ENCODE assay signal across 35 cellular contexts in genomic region chr1:173551699-173552098, GRCh38. TPM values are rescaled to one million over a fixed set of nuclear protein-coding genes. Genes with fewer than 3 reads are reported as not detected.
DNase-seq lines count a peak whose midpoint lies in the region; ATAC-seq and TF ChIP-seq lines count a peak whose summit lies in the region.
"Had no signal": no experiment of that assay in that cellular context is flagged by ENCODE, and none has a peak within 500 bp of the region (broad histone marks: within the 10 kb centered on the region; RNA-seq: fewer than 3 reads in every experiment).

No MANE protein-coding gene starts in this region.

- no peaks in the 10 kb centered on the region for H3K36me3 ChIP-seq in ascending aorta
- H3K36me3 ChIP-seq: BLaER1 treated with 17β-estradiol and CSF1 and Interleukin-3, amounts not matched to agents 10 nM and 100 nM; lower lobe of right lung; sigmoid colon had no signal

- H3K4me1 ChIP-seq in ascending aorta = no peaks in the 10 kb centered on the region
- H3K4me1 ChIP-seq: lower lobe of right lung, psoas muscle, sigmoid colon had no signal

- H3K27ac ChIP-seq in ascending aorta = no peak overlapping the region
- H3K27ac ChIP-seq: 22Rv1; BLaER1 treated with 17β-estradiol and CSF1 and Interleukin-3, amounts not matched to agents 10 nM and 100 nM; hepatocyte; HL-60; lower lobe of right lung; psoas muscle; sigmoid colon had no signal

- H3K4me3 ChIP-seq in ascending aorta = no peak overlapping the region
- H3K4me3 ChIP-seq: BLaER1 treated with 17β-estradiol and CSF1 and Interleukin-3, amounts not matched to agents 10 nM and 100 nM; hepatocyte; lower lobe of right lung; psoas muscle; sigmoid colon had no signal

- no peak for DNase-seq in T-helper 2 cell treated with Interferon-gamma antibody and Interleukin-4, amounts not matched to agents 5 μg/mL and 100 μg/mL, for 36 hours (ENCODE audit: low spot score)
- DNase-seq in T-helper 2 cell (no peak), ascending aorta (ENCODE audit: low spot score in 2 of 2) (no peak), globus pallidus (ENCODE audit: low spot score) (no peak), RPMI8226 (no peak)
- no peak for DNase-seq in activated naive CD8-positive, alpha-beta T cell treated with anti-CD3 and anti-CD28 coated beads, Interleukin-2, amount 50 U/mL, for 24 hours
- no peak for DNase-seq in activated naive CD8-positive, alpha-beta T cell treated with anti-CD3 and anti-CD28 coated beads for 36 hours
- DNase-seq: activated CD8-positive, alpha-beta memory T cell treated with anti-CD3 and anti-CD28 coated beads, Interleukin-2, amount 50 U/mL, for 48 hours; activated gamma-delta T cell treated with Interleukin-2 at 50 U/mL for 16 hours; amygdala; Calu3; DMS79; H9; KG1; lower lobe of right lung; midbrain; naive B cell; NCI-H1417; NCI-H2029; NCI-H526; NK-92 treated with Interleukin-12 subunit alpha and Interleukin-12 subunit beta, amount 100 ng/mL, for 24 hours; PC-3; psoas muscle; Right ventricle myocardium superior; sigmoid colon; stimulated activated CD4-positive, alpha-beta T cell treated with anti-CD3 and anti-CD28 coated beads, Interleukin-4, amount 100 ng/mL, for 1 hour; substantia nigra; trophoblast cell had no signal

- peaks cover 20% of the 10 kb centered on the region for H3K4me1 Mint-ChIP-seq in T-helper 2 cell treated with Interferon-gamma antibody and Interleukin-4, amounts not matched to agents 5 μg/mL and 100 μg/mL, for 36 hours (ENCODE audit: low read depth)
- peaks cover 70% of the 10 kb centered on the region for H3K4me1 Mint-ChIP-seq in activated naive CD8-positive, alpha-beta T cell (ENCODE audit: low read depth)
- peaks cover 50% of the 10 kb centered on the region for H3K4me1 Mint-ChIP-seq in activated naive CD8-positive, alpha-beta T cell treated with anti-CD3 and anti-CD28 coated beads, Interleukin-2, amount 50 U/mL, for 24 hours
- H3K4me1 Mint-ChIP-seq in activated naive CD8-positive, alpha-beta T cell treated with anti-CD3 and anti-CD28 coated beads for 36 hours = peaks cover 46% of the 10 kb centered on the region
- H3K4me1 Mint-ChIP-seq: naive B cell had no signal

- ATAC-seq in activated naive CD8-positive, alpha-beta T cell treated with anti-CD3 and anti-CD28 coated beads, Interleukin-2, amount 50 U/mL, for 24 hours = no peak
- ATAC-seq: PC-3, psoas muscle, SK-N-SH treated with all-trans-retinoic acid at 6 μM for 48 hours had no signal

- H3K27me3 ChIP-seq in ascending aorta = no peaks in the 10 kb centered on the region
- H3K27me3 ChIP-seq: BLaER1 treated with 17β-estradiol and CSF1 and Interleukin-3, amounts not matched to agents 10 nM and 100 nM; hepatocyte; sigmoid colon had no signal

- no peaks in the 10 kb centered on the region for H3K9me3 Mint-ChIP-seq in T-helper 2 cell treated with Interferon-gamma antibody and Interleukin-4, amounts not matched to agents 5 μg/mL and 100 μg/mL, for 36 hours
- H3K9me3 Mint-ChIP-seq in activated naive CD8-positive, alpha-beta T cell (ENCODE audit: low read depth) = no peaks in the 10 kb centered on the region
- H3K9me3 Mint-ChIP-seq in activated naive CD8-positive, alpha-beta T cell treated with anti-CD3 and anti-CD28 coated beads, Interleukin-2, amount 50 U/mL, for 24 hours = no peaks in the 10 kb centered on the region
- no peaks in the 10 kb centered on the region for H3K9me3 Mint-ChIP-seq in activated naive CD8-positive, alpha-beta T cell treated with anti-CD3 and anti-CD28 coated beads for 36 hours
- H3K9me3 Mint-ChIP-seq: H9, naive B cell had no signal

- peak overlapping the region; percentile 32 for H3K4me3 Mint-ChIP-seq in T-helper 2 cell treated with Interferon-gamma antibody and Interleukin-4, amounts not matched to agents 5 μg/mL and 100 μg/mL, for 36 hours
- H3K4me3 Mint-ChIP-seq in activated naive CD8-positive, alpha-beta T cell = peak overlapping the region; percentile 20
- H3K4me3 Mint-ChIP-seq in activated naive CD8-positive, alpha-beta T cell treated with anti-CD3 and anti-CD28 coated beads, Interleukin-2, amount 50 U/mL, for 24 hours = no peak overlapping the region
- H3K4me3 Mint-ChIP-seq in activated naive CD8-positive, alpha-beta T cell treated with anti-CD3 and anti-CD28 coated beads for 36 hours = no peak overlapping the region
- H3K4me3 Mint-ChIP-seq: H9, naive B cell had no signal

- no peaks in the 10 kb centered on the region for H3K36me3 Mint-ChIP-seq in T-helper 2 cell treated with Interferon-gamma antibody and Interleukin-4, amounts not matched to agents 5 μg/mL and 100 μg/mL, for 36 hours (ENCODE audit: low read depth)
- H3K36me3 Mint-ChIP-seq in activated naive CD8-positive, alpha-beta T cell = peaks cover 2% of the 10 kb centered on the region
- H3K36me3 Mint-ChIP-seq in activated naive CD8-positive, alpha-beta T cell treated with anti-CD3 and anti-CD28 coated beads, Interleukin-2, amount 50 U/mL, for 24 hours (ENCODE audit: low read depth) = no peaks in the 10 kb centered on the region
- H3K36me3 Mint-ChIP-seq in activated naive CD8-positive, alpha-beta T cell treated with anti-CD3 and anti-CD28 coated beads for 36 hours = peaks cover 3% of the 10 kb centered on the region
- H3K36me3 Mint-ChIP-seq: naive B cell had no signal

- peaks cover 2% of the 10 kb centered on the region for H3K27me3 Mint-ChIP-seq in T-helper 2 cell treated with Interferon-gamma antibody and Interleukin-4, amounts not matched to agents 5 μg/mL and 100 μg/mL, for 36 hours (ENCODE audit: low read depth)
- H3K27me3 Mint-ChIP-seq in activated naive CD8-positive, alpha-beta T cell = no peaks in the 10 kb centered on the region
- no peaks in the 10 kb centered on the region for H3K27me3 Mint-ChIP-seq in activated naive CD8-positive, alpha-beta T cell treated with anti-CD3 and anti-CD28 coated beads, Interleukin-2, amount 50 U/mL, for 24 hours
- H3K27me3 Mint-ChIP-seq in activated naive CD8-positive, alpha-beta T cell treated with anti-CD3 and anti-CD28 coated beads for 36 hours = no peaks in the 10 kb centered on the region
- H3K27me3 Mint-ChIP-seq: naive B cell had no signal

- TF ChIP-seq CTCF in ascending aorta (IDR thresholded peaks at IDR 0.05) = no peak

- H3K9me3 ChIP-seq in ascending aorta = no peaks in the 10 kb centered on the region
- H3K9me3 ChIP-seq: BLaER1 treated with 17β-estradiol and CSF1 and Interleukin-3, amounts not matched to agents 10 nM and 100 nM; lower lobe of right lung; psoas muscle; sigmoid colon had no signal

- intact Hi-C loops in ascending aorta (cut with DNase I) = no loop called here

- peak overlapping the region; percentile 49 for H3K27ac Mint-ChIP-seq in T-helper 2 cell treated with Interferon-gamma antibody and Interleukin-4, amounts not matched to agents 5 μg/mL and 100 μg/mL, for 36 hours
- H3K27ac Mint-ChIP-seq in activated naive CD8-positive, alpha-beta T cell = peak overlapping the region; percentile 84
- H3K27ac Mint-ChIP-seq in activated naive CD8-positive, alpha-beta T cell treated with anti-CD3 and anti-CD28 coated beads, Interleukin-2, amount 50 U/mL, for 24 hours = no peak overlapping the region
- peak overlapping the region; percentile 69 for H3K27ac Mint-ChIP-seq in activated naive CD8-positive, alpha-beta T cell treated with anti-CD3 and anti-CD28 coated beads for 36 hours
- H3K27ac Mint-ChIP-seq: H9, naive B cell had no signal

RNA-seq across cellular contexts. Expression of gene SLC9C2, which starts 51.2 kb away (rescaled TPM):
- not detected for total RNA-seq in activated naive CD8-positive, alpha-beta T cell treated with anti-CD3 and anti-CD28 coated beads for 36 hours
- not detected for total RNA-seq in ascending aorta
- total RNA-seq: Calu3; H9; PC-3; psoas muscle; Right ventricle myocardium superior; sigmoid colon; T-helper 2 cell treated with Interferon-gamma antibody and Interleukin-4, amounts not matched to agents 100 ng/mL and 5 ng/mL, for 36 hours had no signal

Comparison
In these comparisons a context has a peak if more than half of its experiments do, and no peak if none do; other contexts are left out.
1. H3K4me3 Mint-ChIP-seq: peak in T-helper 2 cell treated with Interferon-gamma antibody and Interleukin-4, amounts not matched to agents 5 μg/mL and 100 μg/mL, for 36 hours (single experiment) and activated naive CD8-positive, alpha-beta T cell (single experiment); none in activated naive CD8-positive, alpha-beta T cell treated with anti-CD3 and anti-CD28 coated beads, Interleukin-2, amount 50 U/mL, for 24 hours (single experiment) and activated naive CD8-positive, alpha-beta T cell treated with anti-CD3 and anti-CD28 coated beads for 36 hours (single experiment).